Comparison of ENCODE assay signal across 8 cellular contexts in the genomic region with DNA sequence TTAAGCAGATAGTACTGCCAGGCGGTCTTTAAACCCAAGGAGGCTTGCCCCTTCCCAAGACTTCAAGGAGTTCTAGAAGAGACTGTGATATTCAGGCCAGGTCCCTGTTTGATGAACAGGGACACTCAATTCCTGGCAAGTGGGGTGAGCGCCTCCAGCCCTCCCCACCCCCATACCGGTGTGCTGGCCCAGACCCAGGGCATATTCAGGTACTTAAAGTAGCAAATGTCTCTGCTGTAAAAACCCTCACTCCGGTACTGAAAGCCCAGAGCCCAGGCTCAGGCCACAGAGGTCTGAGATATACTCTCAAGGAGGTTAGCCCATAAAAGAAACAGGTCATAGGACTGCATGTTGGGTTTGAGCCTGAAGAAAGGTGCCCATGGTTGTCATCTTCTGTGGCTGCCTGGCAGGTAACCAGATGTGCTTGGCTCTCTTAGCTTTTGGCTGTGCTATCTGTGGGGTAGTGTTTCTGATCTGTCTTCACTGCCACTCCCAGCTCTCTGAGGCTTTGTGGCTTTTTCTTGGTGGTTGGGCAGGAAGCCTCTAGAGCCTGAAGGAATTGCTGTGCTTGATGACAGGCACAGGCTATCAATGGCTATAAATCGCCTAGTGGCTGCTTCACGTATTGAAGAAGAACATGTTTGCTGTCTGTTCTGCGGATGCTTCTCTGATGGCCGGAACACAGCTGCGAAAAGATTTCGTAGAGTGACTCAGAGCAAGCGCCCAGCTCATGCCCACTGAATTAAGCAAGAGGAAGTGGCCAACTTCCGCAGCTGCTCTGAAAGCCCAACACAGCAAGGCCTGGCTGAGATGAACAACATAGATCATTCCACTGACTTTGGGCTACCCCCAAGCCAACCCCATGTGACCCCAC.
DNase-seq lines count a peak whose midpoint lies in the region; FAIRE-seq and TF ChIP-seq lines count a peak whose summit lies in the region.

No MANE protein-coding gene starts in this region.

- H3K27me3 ChIP-seq in skeletal muscle satellite cell (ENCODE audit: control insufficient read depth, insufficient read depth, low read length), result no peaks in the 10 kb centered on the region

- no peak for TF ChIP-seq POLR2A in H54 (IDR thresholded peaks at IDR 0.05; ENCODE audit: low read depth, low read length)

- H3K9me3 ChIP-seq in skeletal muscle satellite cell (replicated peaks; ENCODE audit: low read length) (no peaks in the 10 kb centered on the region), OCI-LY7 (ENCODE audit: low read length) (peaks cover 16% of the 10 kb centered on the region; the same call in 1 of the 2 replicates)

- BruUV-seq in OCI-LY7 (replicated peaks; lab: Mats Ljungman, UMichigan), result no TSS peak

- H3K4me2 ChIP-seq in skeletal muscle satellite cell (ENCODE audit: low read length) (peak overlapping the region; percentile 67), OCI-LY7 (ENCODE audit: low read length) (no peak overlapping the region)

- H3K4me3 ChIP-seq in skeletal muscle satellite cell (ENCODE audit: low read length) (peak overlapping the region; percentile 48), OCI-LY7 (ENCODE audit: low read depth, low read length, poor library complexity, severe bottlenecking) (no peak overlapping the region)

- DNase-seq in GDM1 (lab: John Stamatoyannopoulos, UW), result peak; percentile 86
- DNase-seq in H54 (ENCODE audit: insufficient read length, low spot score), result peak; percentile 84
- peak; percentile 53 for DNase-seq in NK-92 (lab: John Stamatoyannopoulos, UW; ENCODE audit: unreplicated experiment)
- DNase-seq in activated T-cell treated with anti-CD3 and anti-CD28 coated beads, Interleukin-2, amount 50 U/mL, for 48 hours, result peak; percentile 79 to 81
- DNase-seq in glomerular endothelial cell (ENCODE audit: extremely low read depth, low read depth, low spot score), result peak; percentile 61
- no peak for DNase-seq in OCI-LY7 (ENCODE audit: low spot score)
- no peak for DNase-seq in cerebellar cortex (ENCODE audit: low spot score)

- intact Hi-C loops in OCI-LY7 (cut with micrococcal nuclease; ENCODE audit: unreplicated experiment), result no loop called here

- CTCF ChIA-PET in OCI-LY7 (lab: Charles Lee; ENCODE audit: unreplicated experiment), result no interaction called here

- H2AFZ ChIP-seq in OCI-LY7 (ENCODE audit: low read length), result no peak overlapping the region

- peak; percentile 94 for FAIRE-seq in H54 (lab: Jason Lieb, UNC)

- POLR2A ChIA-PET in OCI-LY7 (lab: Charles Lee), result no interaction called here

- H3K36me3 ChIP-seq in skeletal muscle satellite cell (ENCODE audit: insufficient read depth, low read length), result no peaks in the 10 kb centered on the region
- no peaks in the 10 kb centered on the region; the same call in 1 of the 2 replicates for H3K36me3 ChIP-seq in OCI-LY7 (ENCODE audit: insufficient read depth, low read length)

- no peaks in the 10 kb centered on the region for H3K79me2 ChIP-seq in OCI-LY7 (ENCODE audit: insufficient read depth, low read depth, low read length)

- no peaks in the 10 kb centered on the region for H3K9me2 ChIP-seq in OCI-LY7 (ENCODE audit: insufficient read depth, low read length)

- H4K20me1 ChIP-seq in OCI-LY7 (ENCODE audit: insufficient read depth, low read length), result no peaks in the 10 kb centered on the region

- no peak for TF ChIP-seq CTCF in OCI-LY7 (conservative IDR thresholded peaks at IDR 0.05; ENCODE audit: low read length)

- H3K27ac ChIP-seq in OCI-LY7 (ENCODE audit: low read depth, low read length, poor library complexity, severe bottlenecking), result no peak overlapping the region

- H3K4me1 ChIP-seq in skeletal muscle satellite cell (ENCODE audit: control insufficient read depth, insufficient read depth, low read length), result peaks cover 34% of the 10 kb centered on the region
- no peaks in the 10 kb centered on the region for H3K4me1 ChIP-seq in OCI-LY7 (ENCODE audit: insufficient read depth, low read length, poor library complexity, severe bottlenecking)

- peak overlapping the region; percentile 73 for H3K9ac ChIP-seq in skeletal muscle satellite cell (ENCODE audit: low read depth, low read length)

Comparison
In these comparisons a context has a peak if more than half of its experiments do, and no peak if none do; other contexts are left out.
1. DNase-seq: peak in GDM1 (single experiment), H54 (single experiment), NK-92 (single experiment), activated T-cell treated with anti-CD3 and anti-CD28 coated beads, Interleukin-2, amount 50 U/mL, for 48 hours (2 of 2) and glomerular endothelial cell (single experiment); none in OCI-LY7 (single experiment) and cerebellar cortex (single experiment).